In the genomic region with DNA sequence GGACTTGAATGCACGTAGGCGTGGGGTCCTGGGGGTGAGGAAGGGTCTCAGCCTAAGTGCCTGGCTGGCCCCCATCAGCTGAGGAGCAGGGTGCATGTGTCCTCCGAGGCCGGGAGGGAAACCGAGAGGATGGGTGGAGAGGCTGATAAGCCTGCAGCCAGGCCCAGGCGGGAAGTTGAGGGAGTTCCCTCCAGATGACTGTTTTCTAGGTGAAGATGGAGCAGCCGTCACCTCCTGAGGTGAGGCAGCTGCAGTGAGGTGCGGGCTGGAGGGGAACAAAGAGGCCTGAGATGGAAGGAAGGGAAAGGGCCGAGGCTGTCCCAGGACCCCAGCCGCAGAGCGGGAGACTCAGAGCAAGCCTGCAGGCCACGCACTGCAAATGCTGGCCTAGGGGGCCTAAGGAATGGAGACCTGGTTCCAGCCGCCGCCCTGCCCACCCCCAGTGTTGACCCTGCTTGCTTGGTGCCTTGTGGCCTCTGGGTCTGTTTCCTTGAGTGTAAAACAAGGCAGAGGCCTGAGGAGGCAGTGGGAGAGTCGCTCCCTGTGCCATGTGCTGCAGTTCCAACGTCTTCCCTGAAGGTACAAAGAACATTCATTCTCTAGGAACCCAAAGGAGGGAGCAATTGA, we compare ENCODE assay signal across 12 cellular contexts. TPM values are rescaled to one million over a fixed set of nuclear protein-coding genes. Genes with fewer than 3 reads are reported as not detected.
DNase-seq lines count a peak whose midpoint lies in the region; ATAC-seq and TF ChIP-seq lines count a peak whose summit lies in the region.
"Had no signal": no experiment of that assay in that cellular context is flagged by ENCODE, and none has a peak within 500 bp of the region (broad histone marks: within the 10 kb centered on the region; RNA-seq: fewer than 3 reads in every experiment).

No MANE protein-coding gene starts in this region.

- no peak overlapping the region for H2BK5ac ChIP-seq in mesenchymal stem cell (ENCODE audit: low read depth, low read length, poor library complexity, severe bottlenecking)

- H3K36me3 ChIP-seq in mesenchymal stem cell (ENCODE audit: control insufficient read depth in 1 of 2, insufficient read depth in 2 of 2, low read depth in 1 of 2, low read length in 2 of 2) = peaks cover 0 to 48% of the 10 kb centered on the region in 2 experiments
- H3K36me3 ChIP-seq in upper lobe of left lung = peaks cover 0 to 25% (median 2%) of the 10 kb centered on the region in 4 donors
- H3K36me3 ChIP-seq in HAP-1 (replicated peaks) = no peaks in the 10 kb centered on the region

- peaks cover 32% of the 10 kb centered on the region for H3K4me1 ChIP-seq in mesenchymal stem cell (ENCODE audit: control insufficient read depth, insufficient read depth, low read depth, low read length)
- peaks cover 5 to 45% (median 30%) of the 10 kb centered on the region in 4 donors for H3K4me1 ChIP-seq in upper lobe of left lung
- no peaks in the 10 kb centered on the region for H3K4me1 ChIP-seq in HAP-1

- peak overlapping the region; percentile 26 for H3K4me3 Mint-ChIP-seq in activated naive CD4-positive, alpha-beta T cell treated with anti-CD3 and anti-CD28 coated beads, Interleukin-2, amount 50 U/mL, for 24 hours
- no peak overlapping the region for H3K4me3 Mint-ChIP-seq in dendritic cell treated with granulocyte-macrophage colony-stimulating factor and Interleukin-4, amounts not matched to agents 40 ng/mL and 50 ng/mL, for 4 days
- H3K4me3 Mint-ChIP-seq: activated CD4-positive, alpha-beta T cell treated with anti-CD3 and anti-CD28 coated beads, Interleukin-2, amount 10 ng/mL, durations not matched to agents 24 days and 14 days; activated naive CD4-positive, alpha-beta T cell treated with anti-CD3 and anti-CD28 coated beads for 36 hours had no signal

- no peaks in the 10 kb centered on the region for H3K9me3 Mint-ChIP-seq in activated naive CD4-positive, alpha-beta T cell treated with anti-CD3 and anti-CD28 coated beads, Interleukin-2, amount 50 U/mL, for 24 hours
- no peaks in the 10 kb centered on the region for H3K9me3 Mint-ChIP-seq in dendritic cell treated with granulocyte-macrophage colony-stimulating factor and Interleukin-4, amounts not matched to agents 40 ng/mL and 50 ng/mL, for 4 days
- H3K9me3 Mint-ChIP-seq: activated CD4-positive, alpha-beta T cell treated with anti-CD3 and anti-CD28 coated beads, Interleukin-2, amount 10 ng/mL, durations not matched to agents 24 days and 14 days; activated naive CD4-positive, alpha-beta T cell treated with anti-CD3 and anti-CD28 coated beads for 36 hours had no signal

- peak in 1 of 6 experiments; percentile 9 for TF ChIP-seq CTCF in upper lobe of left lung (IDR thresholded peaks at IDR 0.05)

- WGBS in mesenchymal stem cell = 92% methylated on average over 16 of the region's 16 CpGs
- WGBS in upper lobe of left lung, 2 donors = 56 to 66% methylated on average over 16 of the region's 16 CpGs

- peak overlapping the region; percentile 73 for H4K8ac ChIP-seq in mesenchymal stem cell (ENCODE audit: low read length)

- H3K23ac ChIP-seq in mesenchymal stem cell (ENCODE audit: low read length in 2 of 2) = no peak overlapping the region

- no peak overlapping the region for H2AFZ ChIP-seq in mesenchymal stem cell (ENCODE audit: low read depth, low read length)

- H3K9ac ChIP-seq in mesenchymal stem cell (ENCODE audit: low read length) = peak overlapping the region; percentile 82

- H3K79me1 ChIP-seq in mesenchymal stem cell (replicated peaks; ENCODE audit: low read length, poor library complexity, severe bottlenecking) = no peaks in the 10 kb centered on the region

- H3K36me3 Mint-ChIP-seq in activated naive CD4-positive, alpha-beta T cell treated with anti-CD3 and anti-CD28 coated beads, Interleukin-2, amount 50 U/mL, for 24 hours = no peaks in the 10 kb centered on the region
- peaks cover 68% of the 10 kb centered on the region for H3K36me3 Mint-ChIP-seq in dendritic cell treated with granulocyte-macrophage colony-stimulating factor and Interleukin-4, amounts not matched to agents 40 ng/mL and 50 ng/mL, for 4 days (ENCODE audit: low read depth)

- H3K27me3 Mint-ChIP-seq in activated naive CD4-positive, alpha-beta T cell treated with anti-CD3 and anti-CD28 coated beads, Interleukin-2, amount 50 U/mL, for 24 hours = no peaks in the 10 kb centered on the region
- H3K27me3 Mint-ChIP-seq in dendritic cell treated with granulocyte-macrophage colony-stimulating factor and Interleukin-4, amounts not matched to agents 40 ng/mL and 50 ng/mL, for 4 days = no peaks in the 10 kb centered on the region
- H3K27me3 Mint-ChIP-seq: activated CD4-positive, alpha-beta T cell treated with anti-CD3 and anti-CD28 coated beads, Interleukin-2, amount 10 ng/mL, durations not matched to agents 24 days and 14 days had no signal

- DNase-seq in activated naive CD4-positive, alpha-beta T cell treated with Interleukin-2 at 50 U/mL for 16 hours = no peak
- DNase-seq in mesenchymal stem cell (no peak), upper lobe of left lung (peak in 1 of 2 donors; percentile 45), HAP-1 (ENCODE audit: low spot score in 2 of 2) (no peak), NCI-H345 treated with DMSO at 0.1 percent for 48 hours (lab: John Stamatoyannopoulos, UW; ENCODE audit: unreplicated experiment) (no peak)
- DNase-seq: activated CD4-positive, alpha-beta T cell treated with anti-CD3 and anti-CD28 coated beads, Interleukin-2, amount 10 ng/mL, durations not matched to agents 24 days and 14 days; activated naive CD4-positive, alpha-beta T cell treated with anti-CD3 and anti-CD28 coated beads for 36 hours; NCI-H1417; NCI-H69 had no signal

- H3K4me3 ChIP-seq in mesenchymal stem cell (ENCODE audit: insufficient read depth in 1 of 2, low read depth in 1 of 2, low read length in 2 of 2) = peak overlapping the region in 1 of 2 experiments; percentile 78
- peak overlapping the region; percentile 20 to 60 (median 42) for H3K4me3 ChIP-seq in upper lobe of left lung
- H3K4me3 ChIP-seq in HAP-1 = no peak overlapping the region

- TF ChIP-seq EP300 in upper lobe of left lung (IDR thresholded peaks at IDR 0.05) = no peak

- intact Hi-C loops in dendritic cell treated with granulocyte-macrophage colony-stimulating factor and Interleukin-4, amounts not matched to agents 40 ng/mL and 50 ng/mL, for 4 days (cut with micrococcal nuclease) = no loop called here

- H2BK15ac ChIP-seq in mesenchymal stem cell (ENCODE audit: low read depth, poor library complexity, severe bottlenecking) = peak overlapping the region; percentile 84

- TF ChIP-seq POLR2A in upper lobe of left lung (IDR thresholded peaks at IDR 0.05) = peak in 1 of 4 donors; percentile 6

- in situ Hi-C loops in HAP-1 (cut with MboI; ENCODE audit: low sequenced_read_pairs) = no loop called here

- H3K4me2 ChIP-seq in mesenchymal stem cell (ENCODE audit: low read length, poor library complexity, severe bottlenecking) = no peak overlapping the region

- no peak overlapping the region for H2BK12ac ChIP-seq in mesenchymal stem cell (ENCODE audit: low read length in 2 of 2)

- H3K27ac ChIP-seq in mesenchymal stem cell (ENCODE audit: low read length, poor library complexity, severe bottlenecking) (no peak overlapping the region), upper lobe of left lung (peak overlapping the region; percentile 84 to 95 (median 94))

- peaks cover 61% of the 10 kb centered on the region for H3K4me1 Mint-ChIP-seq in activated naive CD4-positive, alpha-beta T cell treated with anti-CD3 and anti-CD28 coated beads, Interleukin-2, amount 50 U/mL, for 24 hours
- H3K4me1 Mint-ChIP-seq in dendritic cell treated with granulocyte-macrophage colony-stimulating factor and Interleukin-4, amounts not matched to agents 40 ng/mL and 50 ng/mL, for 4 days (ENCODE audit: low read depth) = peaks cover 77% of the 10 kb centered on the region

- peak overlapping the region; percentile 30 for H3K27ac Mint-ChIP-seq in activated naive CD4-positive, alpha-beta T cell treated with anti-CD3 and anti-CD28 coated beads, Interleukin-2, amount 50 U/mL, for 24 hours
- peak overlapping the region; percentile 33 for H3K27ac Mint-ChIP-seq in dendritic cell treated with granulocyte-macrophage colony-stimulating factor and Interleukin-4, amounts not matched to agents 40 ng/mL and 50 ng/mL, for 4 days
- H3K27ac Mint-ChIP-seq: activated CD4-positive, alpha-beta T cell treated with anti-CD3 and anti-CD28 coated beads, Interleukin-2, amount 10 ng/mL, durations not matched to agents 24 days and 14 days; activated naive CD4-positive, alpha-beta T cell treated with anti-CD3 and anti-CD28 coated beads for 36 hours had no signal

- H3K18ac ChIP-seq in mesenchymal stem cell (ENCODE audit: low read depth in 1 of 2, low read length in 2 of 2) = no peak overlapping the region

- no peak overlapping the region for H2AK5ac ChIP-seq in mesenchymal stem cell (ENCODE audit: low read length, severe bottlenecking)

- H3K9me3 ChIP-seq in mesenchymal stem cell (ENCODE audit: control insufficient read depth, low read length) (no peaks in the 10 kb centered on the region), upper lobe of left lung (no peaks in the 10 kb centered on the region), HAP-1 (no peaks in the 10 kb centered on the region)

- H3K4ac ChIP-seq in mesenchymal stem cell (ENCODE audit: low read depth in 1 of 2, low read length in 2 of 2) = peak overlapping the region in 1 of 2 experiments; percentile 83

- H4K91ac ChIP-seq in mesenchymal stem cell (ENCODE audit: low read length) = peak overlapping the region; percentile 73

- H3K14ac ChIP-seq in mesenchymal stem cell (ENCODE audit: low read length in 2 of 2) = no peak overlapping the region

- no peak for ATAC-seq in upper lobe of left lung (ENCODE audit: low FRiP score in 2 of 2)
- no peak for ATAC-seq in GM18519 (IDR thresholded peaks at IDR 0.05; ENCODE audit: low FRiP score, unreplicated experiment)

- H2BK120ac ChIP-seq in mesenchymal stem cell (ENCODE audit: low read depth, low read length) = no peak overlapping the region

- H3K27me3 ChIP-seq in mesenchymal stem cell (ENCODE audit: control insufficient read depth in 1 of 2, insufficient read depth in 1 of 2, low read length in 2 of 2) (peaks cover 0 to 4% of the 10 kb centered on the region in 2 experiments), upper lobe of left lung (no peaks in the 10 kb centered on the region), HAP-1 (ENCODE audit: low read depth) (no peaks in the 10 kb centered on the region)

RNA-seq across cellular contexts. Expression of a gene that starts 3.0 kb away (rescaled TPM):
- 0.18 TPM for polyA plus RNA-seq in mesenchymal stem cell (2013, experiment 1 of 2)
- 0.66 TPM for polyA plus RNA-seq in mesenchymal stem cell (2013, experiment 2 of 2)
- total RNA-seq in upper lobe of left lung = 100 to 1,000 TPM; 142 to 635 (median 351) TPM
